33 cellular contexts compared by ENCODE assay signal in genomic region chr5:102196481-102196880, GRCh38.
"Had no signal": no experiment of that assay in that cellular context is flagged by ENCODE, and none has a peak within 500 bp of the region (broad histone marks: within the 10 kb centered on the region; RNA-seq: fewer than 3 reads in every experiment).

No MANE protein-coding gene starts in this region.

- DNase-seq: activated B cell treated with CpG ODN at 0.5 μM for 24 hours; activated CD4-positive, alpha-beta memory T cell treated with anti-CD3 and anti-CD28 coated beads, Interleukin-2, amount 10 ng/mL, durations not matched to agents 7 days and 5 days; activated CD4-positive, alpha-beta T cell treated with anti-CD3 and anti-CD28 coated beads for 4 hours; activated CD4-positive, CD25-positive, alpha-beta regulatory T cell treated with anti-CD3 and anti-CD28 coated beads, Interleukin-2, amount 50 U/mL, for 72 hours; activated CD8-positive, alpha-beta memory T cell treated with anti-CD3 and anti-CD28 coated beads for 24 hours; activated CD8-positive, alpha-beta memory T cell treated with anti-CD3 and anti-CD28 coated beads, Interleukin-2, amount 10 ng/mL, durations not matched to agents 7 days and 5 days; activated CD8-positive, alpha-beta memory T cell treated with anti-CD3 and anti-CD28 coated beads, Interleukin-2, amount 50 U/mL, for 48 hours; activated effector memory CD4-positive, alpha-beta T cell treated with Interleukin-2 at 50 U/mL for 16 hours; activated naive CD4-positive, alpha-beta T cell treated with anti-CD3 and anti-CD28 coated beads, Interleukin-2, amount 50 U/mL, for 16 hours; activated naive CD8-positive, alpha-beta T cell treated with anti-CD3 and anti-CD28 coated beads for 36 hours; activated T-cell treated with anti-CD3 and anti-CD28 coated beads, Interleukin-2, amount 50 U/mL, for 48 hours; amniotic stem cell; brain microvascular endothelial cell; central memory CD4-positive, alpha-beta T cell; MM.1S; MV-4-11; NCI-H1092; NCI-H1436 treated with DMSO at 0.1 percent for 48 hours; NCI-H187 treated with DMSO at 0.1 percent for 48 hours; NCI-H2081; NCI-H345; NCI-H526; NCI-H748 treated with DMSO at 0.1 percent for 48 hours; NK-92 treated with Interleukin-12 subunit alpha and Interleukin-12 subunit beta, amount 100 ng/mL, for 24 hours; PC-3; RPMI8226; SW 1271; T-helper 1 cell; T-helper 2 cell; T-helper 9 cell had no signal

- H3K9ac ChIP-seq: KMS-11 had no signal

- H3K27me3 Mint-ChIP-seq: activated B cell treated with CpG ODN at 0.5 μM for 24 hours; activated CD4-positive, alpha-beta memory T cell treated with anti-CD3 and anti-CD28 coated beads, Interleukin-2, amount 10 ng/mL, durations not matched to agents 7 days and 5 days; activated CD8-positive, alpha-beta memory T cell treated with anti-CD3 and anti-CD28 coated beads, Interleukin-2, amount 10 ng/mL, durations not matched to agents 7 days and 5 days had no signal

- H3K4me1 ChIP-seq: Peyer's patch had no signal

- H3K27me3 ChIP-seq: brain microvascular endothelial cell, Peyer's patch had no signal

- H3K27ac Mint-ChIP-seq: activated B cell treated with CpG ODN at 0.5 μM for 24 hours; activated CD4-positive, alpha-beta memory T cell treated with anti-CD3 and anti-CD28 coated beads, Interleukin-2, amount 10 ng/mL, durations not matched to agents 7 days and 5 days; activated CD8-positive, alpha-beta memory T cell treated with anti-CD3 and anti-CD28 coated beads, Interleukin-2, amount 10 ng/mL, durations not matched to agents 7 days and 5 days; activated naive CD8-positive, alpha-beta T cell treated with anti-CD3 and anti-CD28 coated beads for 36 hours had no signal

- H3K9me3 ChIP-seq: Peyer's patch had no signal

- H3K27ac ChIP-seq: brain microvascular endothelial cell, KMS-11, Peyer's patch, VCaP had no signal

- H3K36me3 ChIP-seq: brain microvascular endothelial cell, Peyer's patch had no signal

- H3K4me3 Mint-ChIP-seq: activated B cell treated with CpG ODN at 0.5 μM for 24 hours; activated CD4-positive, alpha-beta memory T cell treated with anti-CD3 and anti-CD28 coated beads, Interleukin-2, amount 10 ng/mL, durations not matched to agents 7 days and 5 days; activated CD8-positive, alpha-beta memory T cell treated with anti-CD3 and anti-CD28 coated beads, Interleukin-2, amount 10 ng/mL, durations not matched to agents 7 days and 5 days; activated naive CD8-positive, alpha-beta T cell treated with anti-CD3 and anti-CD28 coated beads for 36 hours had no signal

- H3K4me2 ChIP-seq: KMS-11 had no signal

- H3K4me1 Mint-ChIP-seq: activated B cell treated with CpG ODN at 0.5 μM for 24 hours; activated CD4-positive, alpha-beta memory T cell treated with anti-CD3 and anti-CD28 coated beads, Interleukin-2, amount 10 ng/mL, durations not matched to agents 7 days and 5 days; activated CD8-positive, alpha-beta memory T cell treated with anti-CD3 and anti-CD28 coated beads, Interleukin-2, amount 10 ng/mL, durations not matched to agents 7 days and 5 days; activated naive CD8-positive, alpha-beta T cell treated with anti-CD3 and anti-CD28 coated beads for 36 hours had no signal

- H3K4me3 ChIP-seq: Peyer's patch had no signal

- H3K36me3 Mint-ChIP-seq: activated CD8-positive, alpha-beta memory T cell treated with anti-CD3 and anti-CD28 coated beads, Interleukin-2, amount 10 ng/mL, durations not matched to agents 7 days and 5 days; activated naive CD8-positive, alpha-beta T cell treated with anti-CD3 and anti-CD28 coated beads for 36 hours had no signal
